2 cellular contexts compared by ENCODE assay signal in genomic region chr16:27962197-27962596, GRCh38.
TF ChIP-seq lines count a peak whose summit lies in the region.

No MANE protein-coding gene starts in this region.

TF ChIP-seq in K562, 482 proteins besides CTCF, POLR2A, EP300 and RAD21:
- peak; percentile 97 for TF ChIP-seq RBM25 (IDR thresholded peaks at IDR 0.05; ENCODE audit: low read depth, low read length, severe bottlenecking)
- TF ChIP-seq E2F4 (CRISPR knock-in tag; IDR thresholded peaks at IDR 0.05; ENCODE audit: low read depth): no peak
TF ChIP-seq in K562: peak in this region for 1.

TF ChIP-seq in H1, 55 proteins besides CTCF, POLR2A, EP300 and RAD21 (continued from another document):
- TF ChIP-seq KDM1A (IDR thresholded peaks at IDR 0.05; ENCODE audit: borderline replicate concordance, low read length) (peak; percentile 86), KDM4A (IDR thresholded peaks at IDR 0.05; ENCODE audit: low read depth, low read length, severe bottlenecking) (no peak)
